ENCODE assay signal across 8 cellular contexts in genomic region chr15:41661529-41662225, GRCh38. TPM values are rescaled to one million over a fixed set of nuclear protein-coding genes. Genes with fewer than 3 reads are reported as not detected.
DNase-seq lines count a peak whose midpoint lies in the region; ATAC-seq and TF ChIP-seq lines count a peak whose summit lies in the region.

No MANE protein-coding gene starts in this region.

- H3K4me3 ChIP-seq in SJCRH30, result peak overlapping the region; percentile 63
- peak overlapping the region; percentile 76 for H3K4me3 ChIP-seq in neural cell (ENCODE audit: low read length)

- DNase-seq in NCI-H2171 treated with DMSO at 0.1 percent for 48 hours (lab: John Stamatoyannopoulos, UW), result peak; percentile 25
- no peak for DNase-seq in NCI-H2171 (lab: John Stamatoyannopoulos, UW)
- peak; percentile 28 for DNase-seq in KG1 (lab: John Stamatoyannopoulos, UW)
- DNase-seq in SJCRH30, result peak; percentile 88 to 92
- peak; percentile 38 for DNase-seq in activated gamma-delta T cell treated with anti-CD3 and anti-CD28 coated beads, Interleukin-2, amount 50 U/mL, for 16 hours (ENCODE audit: low read depth)
- peak; percentile 95 for DNase-seq in foreskin melanocyte
- DNase-seq in stimulated activated naive CD8-positive, alpha-beta T cell treated with anti-CD3 and anti-CD28 coated beads, Interleukin-15, Interleukin-2, amounts not matched to agents 100 U/mL and 50 U/mL, for 24 hours, result peak; percentile 74

- ATAC-seq in stimulated activated naive CD8-positive, alpha-beta T cell treated with anti-CD3 and anti-CD28 coated beads, Interleukin-15, Interleukin-2, amounts not matched to agents 100 U/mL and 50 U/mL, for 24 hours, result peak; percentile 41

- H3K36me3 ChIP-seq in SJCRH30 (no peaks in the 10 kb centered on the region), neural cell (ENCODE audit: insufficient read depth, low read length) (no peaks in the 10 kb centered on the region)

- H3K9ac ChIP-seq in neural cell (ENCODE audit: low read length), result peak overlapping the region; percentile 67

- no peak for TF ChIP-seq CTCF in neural cell (IDR thresholded peaks at IDR 0.05; ENCODE audit: poor library complexity, severe bottlenecking)

- H3K27me3 ChIP-seq in SJCRH30 (no peaks in the 10 kb centered on the region), neural cell (ENCODE audit: insufficient read depth, low read depth, low read length) (no peaks in the 10 kb centered on the region)

- no peaks in the 10 kb centered on the region for H4K20me1 ChIP-seq in neural cell (ENCODE audit: insufficient read depth)

- TF ChIP-seq EP300 in neural cell (conservative IDR thresholded peaks at IDR 0.05; ENCODE audit: poor library complexity, severe bottlenecking), result no peak

- H3K9me3 ChIP-seq in SJCRH30 (replicated peaks) (no peaks in the 10 kb centered on the region), neural cell (ENCODE audit: low read length) (no peaks in the 10 kb centered on the region)

- peaks cover 3% of the 10 kb centered on the region for H3F3A ChIP-seq in neural cell (ENCODE audit: insufficient read depth, low read length, poor library complexity, severe bottlenecking)

- H3K9me2 ChIP-seq in neural cell (ENCODE audit: insufficient read depth, low read length), result no peaks in the 10 kb centered on the region

- H3K4me1 ChIP-seq in SJCRH30, result peaks cover 4% of the 10 kb centered on the region

- H3K27ac ChIP-seq in SJCRH30 (peak overlapping the region; percentile 56), neural cell (ENCODE audit: low read length) (peak overlapping the region; percentile 79)

- TF ChIP-seq RAD21 in neural cell (conservative IDR thresholded peaks at IDR 0.05), result no peak

- H3K79me2 ChIP-seq in neural cell (replicated peaks; ENCODE audit: insufficient read depth, low read length), result peaks cover 47% of the 10 kb centered on the region

- H2AFZ ChIP-seq in neural cell (ENCODE audit: low read depth, low read length), result no peak overlapping the region

- H3K4me2 ChIP-seq in neural cell (ENCODE audit: low read length), result peak overlapping the region; percentile 75

TF ChIP-seq in neural cell, 6 proteins besides CTCF, POLR2A, EP300 and RAD21:
- TF ChIP-seq REST (IDR thresholded peaks at IDR 0.05; ENCODE audit: borderline replicate concordance) (no peak), POLR2AphosphoS5 (IDR thresholded peaks at IDR 0.05) (no peak), SMC3 (conservative IDR thresholded peaks at IDR 0.05; ENCODE audit: poor library complexity) (no peak), TAF1 (IDR thresholded peaks at IDR 0.05; ENCODE audit: low read depth) (no peak), EZH2 (IDR thresholded peaks at IDR 0.05; ENCODE audit: borderline replicate concordance, insufficient read depth, low read length, poor library complexity, severe bottlenecking) (no peak), MXI1 (conservative IDR thresholded peaks at IDR 0.05; ENCODE audit: poor library complexity, severe bottlenecking) (peak; percentile 93)

RNA-seq across cellular contexts. Expression of gene MGA, which starts 1.5 kb away (rescaled TPM):
- total RNA-seq in SJCRH30 (2014; rRNA removed; shearing (Covaris generic)), result 75.6 and 83.6 TPM in 2 replicates
- 10.6 and 13.2 TPM in 2 replicates for polyA plus RNA-seq in neural cell
- 108 and 148 TPM in 2 replicates for polyA minus RNA-seq in neural cell
